Comparison of ENCODE assay signal across 17 cellular contexts in the genomic region with DNA sequence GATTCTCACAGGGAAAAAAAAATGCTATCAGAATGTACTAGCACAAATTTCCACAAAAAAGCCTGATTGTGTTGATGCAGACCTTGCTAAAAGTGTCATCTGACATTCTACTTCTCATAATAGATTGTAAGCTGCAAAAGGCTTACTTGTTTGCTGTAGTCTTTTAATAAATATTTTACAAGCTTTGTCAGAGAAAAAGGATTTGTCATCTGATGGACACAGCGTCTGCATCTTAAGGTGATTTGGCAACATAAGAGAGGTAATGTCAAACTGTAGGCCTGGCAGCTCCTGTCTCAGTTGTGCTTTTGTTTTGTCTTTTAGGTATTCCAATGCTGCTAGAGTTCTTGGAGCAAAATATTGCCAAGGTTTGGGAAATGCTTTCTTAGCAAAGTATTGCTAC. TPM values are rescaled to one million over a fixed set of nuclear protein-coding genes. Genes with fewer than 3 reads are reported as not detected.
DNase-seq lines count a peak whose midpoint lies in the region; ATAC-seq and TF ChIP-seq lines count a peak whose summit lies in the region.
"Had no signal": no experiment of that assay in that cellular context is flagged by ENCODE, and none has a peak within 500 bp of the region (broad histone marks: within the 10 kb centered on the region; RNA-seq: fewer than 3 reads in every experiment).

No MANE protein-coding gene starts in this region.

- H3K4me3 ChIP-seq in SK-N-SH (ENCODE audit: low read depth in 2 of 2, low read length in 1 of 2) (no peak overlapping the region), LNCaP clone FGC (ENCODE audit: low read depth, low read length) (peak overlapping the region; percentile 33), WERI-Rb-1 (ENCODE audit: low read depth, low read length) (no peak overlapping the region)
- H3K4me3 ChIP-seq: GM12878, GM23338 had no signal

- peaks cover 47% of the 10 kb centered on the region for H3K79me2 ChIP-seq in SK-N-SH (ENCODE audit: insufficient read depth)

- H4K20me1 ChIP-seq in SK-N-SH (ENCODE audit: insufficient read depth), result no peaks in the 10 kb centered on the region

- peaks cover 46% of the 10 kb centered on the region for H3F3A ChIP-seq in SK-N-SH (replicated peaks; ENCODE audit: insufficient read depth)

- no peak for DNase-seq in SK-N-SH
- DNase-seq in LNCaP clone FGC (ENCODE audit: low read depth), result peak; percentile 85
- no peak for DNase-seq in epithelial cell of prostate (ENCODE audit: low read depth, low spot score)
- DNase-seq in stimulated activated naive CD8-positive, alpha-beta T cell treated with anti-CD3 and anti-CD28 coated beads, Interleukin-15, Interleukin-2, amounts not matched to agents 100 U/mL and 50 U/mL, for 24 hours, result no peak
- no peak for DNase-seq in iPS-NIHi7 (ENCODE audit: extremely low spot score)
- no peak for DNase-seq in WERI-Rb-1
- DNase-seq: 8988T; BE2C; CD4-positive, alpha-beta memory T cell; DMS79; H7 had no signal

- H2AFZ ChIP-seq in SK-N-SH (ENCODE audit: low read depth), result no peak overlapping the region
- H2AFZ ChIP-seq: GM23338 had no signal

- H3K27ac ChIP-seq in SK-N-SH (ENCODE audit: low read depth in 2 of 2, low read length in 1 of 2) (peak overlapping the region in 1 of 2 experiments; percentile 45; a peak in 2 of 4 replicates), epithelial cell of prostate (peak overlapping the region; percentile 3), WERI-Rb-1 (no peak overlapping the region)
- H3K27ac ChIP-seq: C4-2B, KMS-11 had no signal

- H3K36me3 ChIP-seq in SK-N-SH (replicated peaks in 1 of 2; ENCODE audit: control insufficient read depth in 1 of 2, insufficient read depth in 2 of 2, low read length in 1 of 2) (peaks cover 23 to 54% of the 10 kb centered on the region in 2 experiments), WERI-Rb-1 (peaks cover 2% of the 10 kb centered on the region)
- H3K36me3 ChIP-seq: BE2C had no signal

- peak overlapping the region; percentile 0; the same call in 1 of the 2 replicates for H3K9ac ChIP-seq in SK-N-SH
- H3K9ac ChIP-seq: KMS-11 had no signal

- H3K4me1 ChIP-seq in SK-N-SH (ENCODE audit: control insufficient read depth in 1 of 2, insufficient read depth in 2 of 2, low read depth in 1 of 2, low read length in 1 of 2), result peaks cover 3 to 37% of the 10 kb centered on the region in 2 experiments; a peak in 3 of 4 replicates
- H3K4me1 ChIP-seq: BE2C had no signal

- CTCF ChIA-PET in SK-N-SH (lab: Yijun Ruan, JAX), result interaction anchor here (0.6 to 26.5 kb wide), 10 partner anchors 12 to 418 kb away, joined by 3 to 617 read pairs (median 4); a partner anchor contains a TSS

- TF ChIP-seq EP300 in SK-N-SH (IDR thresholded peaks at IDR 0.05; ENCODE audit: borderline replicate concordance in 1 of 2, low read depth in 1 of 2, low read length in 1 of 2), result no peak

- TF ChIP-seq RAD21 in SK-N-SH (IDR thresholded peaks at IDR 0.05; ENCODE audit: low read length), result no peak

- 47% methylated on average over 1 of the region's 1 CpG for whole genome bisulfite sequencing in SK-N-SH (ENCODE audit: low lambda C conversion rate)

- POLR2A ChIA-PET in SK-N-SH (lab: Yijun Ruan, JAX), result interaction anchor here (0.5 kb wide), 1 partner anchor 155 kb away, joined by 3 read pairs; no protein-coding TSS in a partner anchor

- no peaks in the 10 kb centered on the region for H3K27me3 ChIP-seq in SK-N-SH (ENCODE audit: insufficient read depth)
- H3K27me3 ChIP-seq in WERI-Rb-1 (ENCODE audit: insufficient read depth, low read depth, severe bottlenecking), result no peaks in the 10 kb centered on the region
- H3K27me3 ChIP-seq: BE2C had no signal

- no peak overlapping the region for H3K4me2 ChIP-seq in SK-N-SH
- H3K4me2 ChIP-seq: GM23338, KMS-11 had no signal

- H3K9me2 ChIP-seq in SK-N-SH, result no peaks in the 10 kb centered on the region

- H3K9me3 ChIP-seq in SK-N-SH (no peaks in the 10 kb centered on the region), WERI-Rb-1 (ENCODE audit: severe bottlenecking) (no peaks in the 10 kb centered on the region)
- H3K9me3 ChIP-seq: BE2C had no signal

- no peak for ATAC-seq in SK-N-SH treated with all-trans-retinoic acid at 6 μM for 48 hours
- no peak for ATAC-seq in stimulated activated naive CD8-positive, alpha-beta T cell treated with anti-CD3 and anti-CD28 coated beads, Interleukin-15, Interleukin-2, amounts not matched to agents 100 U/mL and 50 U/mL, for 24 hours
- ATAC-seq in HG02840 (IDR thresholded peaks at IDR 0.05; ENCODE audit: low FRiP score, unreplicated experiment), result no peak
- ATAC-seq: GM12878, GM23338 had no signal

- TF ChIP-seq CTCF in SK-N-SH (IDR thresholded peaks at IDR 0.05) (no peak), LNCaP clone FGC (IDR thresholded peaks at IDR 0.05; ENCODE audit: control insufficient read depth, extremely low read depth, insufficient read depth) (no peak), WERI-Rb-1 (IDR thresholded peaks at IDR 0.05; ENCODE audit: low read depth, low read length) (no peak)

TF ChIP-seq in SK-N-SH, 30 proteins besides CTCF, POLR2A, EP300 and RAD21:
- TF ChIP-seq YY1 (IDR thresholded peaks at IDR 0.05; ENCODE audit: low read depth) (no peak), ELF1 (IDR thresholded peaks at IDR 0.05) (no peak), GABPA (IDR thresholded peaks at IDR 0.05; ENCODE audit: low read depth) (no peak), SIN3A (IDR thresholded peaks at IDR 0.05; ENCODE audit: borderline replicate concordance, low read depth, low read length) (no peak), SMC3 (IDR thresholded peaks at IDR 0.05; ENCODE audit: low read depth, low read length) (no peak), FOXM1 (IDR thresholded peaks at IDR 0.05; ENCODE audit: low read depth) (no peak), MEF2A (IDR thresholded peaks at IDR 0.05; ENCODE audit: borderline replicate concordance, low read depth) (no peak), POLR2AphosphoS5 (IDR thresholded peaks at IDR 0.05; ENCODE audit: low read depth, low read length) (no peak)
- TF ChIP-seq, protein P1, sequence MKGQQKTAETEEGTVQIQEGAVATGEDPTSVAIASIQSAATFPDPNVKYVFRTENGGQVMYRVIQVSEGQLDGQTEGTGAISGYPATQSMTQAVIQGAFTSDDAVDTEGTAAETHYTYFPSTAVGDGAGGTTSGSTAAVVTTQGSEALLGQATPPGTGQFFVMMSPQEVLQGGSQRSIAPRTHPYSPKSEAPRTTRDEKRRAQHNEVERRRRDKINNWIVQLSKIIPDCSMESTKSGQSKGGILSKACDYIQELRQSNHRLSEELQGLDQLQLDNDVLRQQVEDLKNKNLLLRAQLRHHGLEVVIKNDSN (IDR thresholded peaks at IDR 0.05; ENCODE audit: borderline replicate concordance, low read depth), result no peak

TF ChIP-seq in SK-N-SH treated with all-trans-retinoic acid at 6 μM for 48 hours, 23 proteins besides CTCF, POLR2A, EP300 and RAD21 (continues in another document):
- TF ChIP-seq, protein P2, sequence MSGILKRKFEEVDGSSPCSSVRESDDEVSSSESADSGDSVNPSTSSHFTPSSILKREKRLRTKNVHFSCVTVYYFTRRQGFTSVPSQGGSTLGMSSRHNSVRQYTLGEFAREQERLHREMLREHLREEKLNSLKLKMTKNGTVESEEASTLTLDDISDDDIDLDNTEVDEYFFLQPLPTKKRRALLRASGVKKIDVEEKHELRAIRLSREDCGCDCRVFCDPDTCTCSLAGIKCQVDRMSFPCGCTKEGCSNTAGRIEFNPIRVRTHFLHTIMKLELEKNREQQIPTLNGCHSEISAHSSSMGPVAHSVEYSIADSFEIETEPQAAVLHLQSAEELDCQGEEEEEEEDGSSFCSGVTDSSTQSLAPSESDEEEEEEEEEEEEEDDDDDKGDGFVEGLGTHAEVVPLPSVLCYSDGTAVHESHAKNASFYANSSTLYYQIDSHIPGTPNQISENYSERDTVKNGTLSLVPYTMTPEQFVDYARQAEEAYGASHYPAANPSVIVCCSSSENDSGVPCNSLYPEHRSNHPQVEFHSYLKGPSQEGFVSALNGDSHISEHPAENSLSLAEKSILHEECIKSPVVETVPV (CRISPR knock-in tag; IDR thresholded peaks at IDR 0.05), result no peak
- TF ChIP-seq PPARA (CRISPR knock-in tag; IDR thresholded peaks at IDR 0.05; ENCODE audit: borderline replicate concordance) (no peak), RARB (CRISPR knock-in tag; IDR thresholded peaks at IDR 0.05) (no peak), ISL1 (CRISPR knock-in tag; IDR thresholded peaks at IDR 0.05) (no peak), OSR1 (CRISPR knock-in tag; IDR thresholded peaks at IDR 0.05) (no peak), SNAI2 (CRISPR knock-in tag; IDR thresholded peaks at IDR 0.05) (no peak), ZNF565 (CRISPR knock-in tag; conservative IDR thresholded peaks at IDR 0.05; ENCODE audit: low read depth) (no peak)
- TF ChIP-seq, protein P3, sequence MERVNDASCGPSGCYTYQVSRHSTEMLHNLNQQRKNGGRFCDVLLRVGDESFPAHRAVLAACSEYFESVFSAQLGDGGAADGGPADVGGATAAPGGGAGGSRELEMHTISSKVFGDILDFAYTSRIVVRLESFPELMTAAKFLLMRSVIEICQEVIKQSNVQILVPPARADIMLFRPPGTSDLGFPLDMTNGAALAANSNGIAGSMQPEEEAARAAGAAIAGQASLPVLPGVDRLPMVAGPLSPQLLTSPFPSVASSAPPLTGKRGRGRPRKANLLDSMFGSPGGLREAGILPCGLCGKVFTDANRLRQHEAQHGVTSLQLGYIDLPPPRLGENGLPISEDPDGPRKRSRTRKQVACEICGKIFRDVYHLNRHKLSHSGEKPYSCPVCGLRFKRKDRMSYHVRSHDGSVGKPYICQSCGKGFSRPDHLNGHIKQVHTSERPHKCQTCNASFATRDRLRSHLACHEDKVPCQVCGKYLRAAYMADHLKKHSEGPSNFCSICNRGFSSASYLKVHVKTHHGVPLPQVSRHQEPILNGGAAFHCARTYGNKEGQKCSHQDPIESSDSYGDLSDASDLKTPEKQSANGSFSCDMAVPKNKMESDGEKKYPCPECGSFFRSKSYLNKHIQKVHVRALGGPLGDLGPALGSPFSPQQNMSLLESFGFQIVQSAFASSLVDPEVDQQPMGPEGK (CRISPR knock-in tag; IDR thresholded peaks at IDR 0.05; ENCODE audit: borderline replicate concordance), result no peak
- TF ChIP-seq, protein P4, sequence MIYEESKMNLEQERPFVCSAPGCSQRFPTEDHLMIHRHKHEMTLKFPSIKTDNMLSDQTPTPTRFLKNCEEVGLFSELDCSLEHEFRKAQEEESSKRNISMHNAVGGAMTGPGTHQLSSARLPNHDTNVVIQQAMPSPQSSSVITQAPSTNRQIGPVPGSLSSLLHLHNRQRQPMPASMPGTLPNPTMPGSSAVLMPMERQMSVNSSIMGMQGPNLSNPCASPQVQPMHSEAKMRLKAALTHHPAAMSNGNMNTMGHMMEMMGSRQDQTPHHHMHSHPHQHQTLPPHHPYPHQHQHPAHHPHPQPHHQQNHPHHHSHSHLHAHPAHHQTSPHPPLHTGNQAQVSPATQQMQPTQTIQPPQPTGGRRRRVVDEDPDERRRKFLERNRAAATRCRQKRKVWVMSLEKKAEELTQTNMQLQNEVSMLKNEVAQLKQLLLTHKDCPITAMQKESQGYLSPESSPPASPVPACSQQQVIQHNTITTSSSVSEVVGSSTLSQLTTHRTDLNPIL (CRISPR knock-in tag; IDR thresholded peaks at IDR 0.05; ENCODE audit: low read depth), result no peak

RNA-seq across cellular contexts. Expression of a gene that starts 26.3 kb away (rescaled TPM):
- polyA plus RNA-seq in SK-N-SH (2012; rRNA removed), result 3.2 and 3.7 TPM in 2 replicates
- 1.0 and 1.8 TPM in 2 replicates for polyA plus RNA-seq in SK-N-SH (2012; cell fraction: cytosol; rRNA removed)
- 14.3 and 17.0 TPM in 2 replicates for polyA plus RNA-seq in SK-N-SH (2012; cell fraction: nucleus; rRNA removed)

RNA-seq across cellular contexts. Expression of a gene that starts 55.4 kb away (rescaled TPM):
- polyA plus RNA-seq in SK-N-SH (2012; rRNA removed), result 103 and 107 TPM in 2 replicates
- polyA plus RNA-seq in SK-N-SH (2012; cell fraction: cytosol; rRNA removed), result 50.0 and 75.2 TPM in 2 replicates
- polyA plus RNA-seq in SK-N-SH (2012; cell fraction: nucleus; rRNA removed), result 200 and 202 TPM in 2 replicates
